In the genomic region with DNA sequence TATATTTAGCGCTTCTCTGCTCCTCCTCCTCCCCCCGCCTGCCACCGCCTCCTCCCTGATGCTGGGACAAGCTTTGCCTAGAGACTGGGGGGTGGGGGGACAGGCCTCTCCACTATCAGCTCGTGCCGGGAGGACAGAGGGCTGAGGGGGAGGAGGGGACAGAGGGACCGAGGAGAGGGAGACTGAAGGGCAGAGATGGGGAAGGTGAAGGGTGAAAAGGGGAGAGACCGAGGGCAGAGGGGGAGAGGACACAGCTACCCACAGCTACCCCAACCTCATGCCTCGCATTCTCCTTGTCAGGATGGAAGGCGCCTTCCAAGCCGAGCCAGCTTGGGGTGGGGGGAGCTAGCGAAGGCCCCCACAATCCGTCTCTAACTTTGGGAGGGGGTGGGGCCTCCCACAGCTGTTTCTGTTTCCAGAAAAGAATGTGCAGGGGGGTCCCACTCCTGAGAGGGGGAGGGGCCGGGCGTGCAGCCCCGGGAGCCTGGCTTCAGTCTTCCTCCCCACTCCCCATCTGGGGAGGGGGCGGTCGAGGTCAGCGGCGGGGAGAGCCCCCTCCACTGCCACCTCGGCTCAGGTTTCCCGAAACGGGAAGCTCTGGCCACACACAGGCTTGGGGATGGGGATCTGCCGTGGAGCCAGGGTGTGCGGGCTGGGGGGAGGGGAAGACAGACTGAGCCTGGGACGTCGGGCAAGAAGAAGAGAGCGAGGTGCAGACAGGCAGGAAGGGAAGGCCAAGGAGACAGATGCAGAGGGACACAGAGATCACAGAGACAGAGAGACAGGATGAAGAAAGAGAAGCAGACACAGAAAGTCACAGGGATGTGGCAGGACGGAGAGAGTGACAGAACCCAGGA, we compare ENCODE assay signal across 9 cellular contexts. TPM values are rescaled to one million over a fixed set of nuclear protein-coding genes. Genes with fewer than 3 reads are reported as not detected.
DNase-seq lines count a peak whose midpoint lies in the region; ATAC-seq, FAIRE-seq and TF ChIP-seq lines count a peak whose summit lies in the region.
"Had no signal": no experiment of that assay in that cellular context is flagged by ENCODE, and none has a peak within 500 bp of the region (broad histone marks: within the 10 kb centered on the region; RNA-seq: fewer than 3 reads in every experiment).

No MANE protein-coding gene starts in this region.

- H3K27ac ChIP-seq in HUES6 (ENCODE audit: low read depth, low read length) (no peak overlapping the region), astrocyte (ENCODE audit: low read depth, low read length) (no peak overlapping the region), left lung (peak overlapping the region; percentile 28 to 77), thoracic aorta (peak overlapping the region; percentile 89 to 92)

- H3K36me3 ChIP-seq in HUES6 (ENCODE audit: control insufficient read depth, insufficient read depth, low read length) = no peaks in the 10 kb centered on the region
- no peaks in the 10 kb centered on the region for H3K36me3 ChIP-seq in astrocyte (ENCODE audit: insufficient read depth, low read length)
- H3K36me3 ChIP-seq in left lung = no peaks in the 10 kb centered on the region
- H3K36me3 ChIP-seq in thoracic aorta = no peaks in the 10 kb centered on the region

- H3K9me3 Mint-ChIP-seq in astrocyte (ENCODE audit: unreplicated experiment) = no peaks in the 10 kb centered on the region

- ATAC-seq in left lung = no peak
- ATAC-seq in thoracic aorta (ENCODE audit: insufficient number of reproducible peaks, low FRiP score, low read depth) = no peak
- no peak for ATAC-seq in HG02981 (IDR thresholded peaks at IDR 0.05; ENCODE audit: unreplicated experiment)

- peak overlapping the region; percentile 95 for H3K4me3 Mint-ChIP-seq in astrocyte (ENCODE audit: unreplicated experiment)

- peaks cover 24% of the 10 kb centered on the region for H3K4me1 Mint-ChIP-seq in astrocyte (ENCODE audit: low read depth, unreplicated experiment)

- peak overlapping the region; percentile 81 for H3K27ac Mint-ChIP-seq in astrocyte (ENCODE audit: unreplicated experiment)

- DNase-seq in AG10803 (ENCODE audit: low read depth) = peak; percentile 32
- DNase-seq in astrocyte (ENCODE audit: low read depth) = no peak
- peak; percentile 44 to 81 for DNase-seq in left lung
- no peak for DNase-seq in thoracic aorta (ENCODE audit: low spot score)
- no peak for DNase-seq in foreskin melanocyte
- DNase-seq in retina = no peak

- H3K4me1 ChIP-seq in HUES6 (ENCODE audit: control insufficient read depth, insufficient read depth, low read length) (peaks cover 19% of the 10 kb centered on the region), astrocyte (ENCODE audit: insufficient read depth, low read length) (peaks cover 27% of the 10 kb centered on the region), left lung (peaks cover 0 to 31% of the 10 kb centered on the region in 2 donors), thoracic aorta (ENCODE audit: control insufficient read depth in 1 of 2, low read depth in 2 of 2) (peaks cover 19 to 49% of the 10 kb centered on the region in 2 donors)

- H3K4me2 ChIP-seq in astrocyte (ENCODE audit: low read length) = peak overlapping the region; percentile 94

- no peaks in the 10 kb centered on the region for H3K79me2 ChIP-seq in astrocyte (ENCODE audit: insufficient read depth, low read length)

- H2AFZ ChIP-seq in astrocyte (ENCODE audit: low read depth, low read length) = peak overlapping the region; percentile 69

- peaks cover under 1% of the 10 kb centered on the region for H3K36me3 Mint-ChIP-seq in astrocyte (ENCODE audit: low read depth, unreplicated experiment)

- intact Hi-C loops in left lung (cut with DNase I) = loop anchor here in 1 of 2 donors (5.0 to 10.0 kb wide), 2 partner anchors 37 to 125 kb away; no protein-coding TSS in a partner anchor

- H4K20me1 ChIP-seq in astrocyte (ENCODE audit: insufficient read depth, low read length) = peaks cover 6% of the 10 kb centered on the region

- TF ChIP-seq CTCF in AG10803 (conservative IDR thresholded peaks at IDR 0.05; ENCODE audit: low read length) (no peak), astrocyte (IDR thresholded peaks at IDR 0.05; ENCODE audit: insufficient read depth, low read depth, low read length) (no peak), left lung (IDR thresholded peaks at IDR 0.05) (no peak), thoracic aorta (IDR thresholded peaks at IDR 0.05) (no peak)

- H3K27me3 Mint-ChIP-seq in astrocyte (ENCODE audit: low read depth, unreplicated experiment) = peaks cover under 1% of the 10 kb centered on the region

- peak overlapping the region; percentile 71 for H3K4me3 ChIP-seq in AG10803 (ENCODE audit: low read length)
- H3K4me3 ChIP-seq in HUES6 (ENCODE audit: low read depth, low read length) = peak overlapping the region; percentile 49
- H3K4me3 ChIP-seq in astrocyte (ENCODE audit: insufficient read depth, low read depth, low read length) = peak overlapping the region; percentile 65
- peak overlapping the region; percentile 40 to 54 for H3K4me3 ChIP-seq in left lung
- H3K4me3 ChIP-seq in thoracic aorta = peak overlapping the region; percentile 97

- H3K9ac ChIP-seq in HUES6 (ENCODE audit: low read length) (peak overlapping the region; percentile 29), astrocyte (ENCODE audit: low read length) (peak overlapping the region; percentile 71)

- H3K27me3 ChIP-seq in HUES6 (ENCODE audit: control insufficient read depth, insufficient read depth, low read length) (peaks cover 22% of the 10 kb centered on the region; the same call in 1 of the 2 replicates), astrocyte (ENCODE audit: insufficient read depth, low read length) (no peaks in the 10 kb centered on the region), left lung (peaks cover 14 to 64% of the 10 kb centered on the region in 2 donors), thoracic aorta (replicated peaks; ENCODE audit: insufficient read depth) (no peaks in the 10 kb centered on the region)

- H3K9me3 ChIP-seq in HUES6 (ENCODE audit: control insufficient read depth, insufficient read depth, low read depth, low read length) (no peaks in the 10 kb centered on the region), astrocyte (ENCODE audit: insufficient read depth, low read depth, low read length) (no peaks in the 10 kb centered on the region), left lung (no peaks in the 10 kb centered on the region), thoracic aorta (no peaks in the 10 kb centered on the region)

- FAIRE-seq in astrocyte (lab: Jason Lieb, UNC) = no peak
- FAIRE-seq: endometrium had no signal

RNA-seq across cellular contexts. Expression of gene DACT3, which starts 1.6 kb away (rescaled TPM):
- total RNA-seq in astrocyte (19.8 and 27.7 TPM in 2 replicates), left lung (10 to 100 TPM in 1 of 2 donors, 1 to 10 TPM in 1; 6.6 to 15.0 TPM), thoracic aorta (100 to 1,000 TPM; 118 to 138 TPM)

RNA-seq across cellular contexts. Expression of gene GNG8, which starts 23.4 kb away (rescaled TPM):
- total RNA-seq in astrocyte (not detected in 2 replicates), left lung (not detected), thoracic aorta (not detected)

RNA-seq across cellular contexts. Expression of gene PTGIR, which starts 34.5 kb away (rescaled TPM):
- 0.50 and 0.52 TPM in 2 replicates for total RNA-seq in astrocyte
- total RNA-seq in left lung = 10 to 100 TPM in 1 of 2 donors, 1 to 10 TPM in 1; 9.8 to 12.1 TPM
- 100 to 1,000 TPM; 106 to 207 TPM for total RNA-seq in thoracic aorta

RNA-seq across cellular contexts. Expression of gene PRKD2, which starts 57.5 kb away (rescaled TPM):
- 45.8 and 54.6 TPM in 2 replicates for total RNA-seq in astrocyte
- 10 to 100 TPM; 37.8 to 48.5 TPM for total RNA-seq in left lung
- 10 to 100 TPM; 21.4 to 53.6 TPM for total RNA-seq in thoracic aorta

RNA-seq across cellular contexts. Expression of gene CALM3, which starts 58.2 kb away (rescaled TPM):
- total RNA-seq in astrocyte (334 and 343 TPM in 2 replicates), left lung (100 to 1,000 TPM; 178 to 225 TPM), thoracic aorta (100 to 1,000 TPM; 181 to 202 TPM)

Comparison
In these comparisons a context has a peak if more than half of its experiments do, and no peak if none do; other contexts are left out.
1. DNase-seq: peak in AG10803 (single experiment) and left lung (2 of 2); none in astrocyte (single experiment), thoracic aorta (single experiment), foreskin melanocyte (single experiment) and retina (single experiment).
2. H3K4me3 ChIP-seq: peak in every context shown above with its lines; median percentile 97 in thoracic aorta; 71 in AG10803; 65 in astrocyte; 49 in HUES6; 47 in left lung.
3. H3K27ac ChIP-seq: peak in left lung (2 of 2) and thoracic aorta (2 of 2); none in HUES6 (single experiment) and astrocyte (single experiment).
4. RNA of gene PTGIR, which starts 34.5 kb away (total RNA-seq): 106 to 207 TPM in thoracic aorta; 9.8 to 12.1 TPM in left lung and 0.50 to 0.52 TPM in astrocyte; every median in the first group is over 4 times any median in the second.